ENCODE assay signal across 11 cellular contexts in the genomic region with DNA sequence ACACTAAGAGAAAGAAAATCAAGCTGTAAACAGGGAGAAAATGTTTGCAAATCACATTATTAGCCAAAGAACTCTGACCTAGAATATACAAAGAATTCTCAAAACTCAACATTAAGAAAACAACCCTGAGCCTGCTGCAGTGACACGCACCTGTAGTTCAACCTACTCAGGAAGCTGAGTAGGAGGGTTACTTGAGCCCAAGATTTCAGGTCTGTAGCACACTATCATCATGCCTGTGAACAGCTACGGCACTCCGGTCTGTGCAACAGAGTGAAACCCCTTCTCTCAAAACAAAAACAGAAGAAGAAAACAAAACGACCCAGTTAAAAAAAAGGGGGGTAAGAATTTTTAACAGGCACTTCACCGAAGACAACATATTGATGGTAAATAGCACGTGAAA. TPM values are rescaled to one million over a fixed set of nuclear protein-coding genes. Genes with fewer than 3 reads are reported as not detected.
A peak's percentile ranks its signal among the peaks of the same experiment; 100 is the strongest.
DNase-seq lines count a peak whose midpoint lies in the region; ATAC-seq lines count a peak whose summit lies in the region.
"Had no signal": no experiment of that assay in that cellular context is flagged by ENCODE, and none has a peak within 500 bp of the region (broad histone marks: within the 10 kb centered on the region; RNA-seq: fewer than 3 reads in every experiment).

No MANE protein-coding gene starts in this region.

- intact Hi-C loops in activated T-helper 1 cell treated with anti-CD3 and anti-CD28 coated beads, Interleukin-12 subunit alpha, Interleukin-12 subunit beta, Interleukin-2, Interleukin-4 antibody, amounts not matched to agents 30 ng/mL and 10 ng/mL and 1 ng/mL, durations not matched to agents 14 hours and 24 hours and 36 hours (cut with micrococcal nuclease): no loop called here

- H3K9ac ChIP-seq in GM23248: peak overlapping the region; percentile 14; the same call in 1 of the 2 replicates

- H3K9me3 Mint-ChIP-seq in naive B cell: peaks cover 0 to 2% (median 0%) of the 10 kb centered on the region in 7 donors
- no peaks in the 10 kb centered on the region for H3K9me3 Mint-ChIP-seq in activated T-helper 1 cell treated with anti-CD3 and anti-CD28 coated beads, Interleukin-12 subunit alpha, Interleukin-12 subunit beta, Interleukin-2, Interleukin-4 antibody, amounts not matched to agents 30 ng/mL and 10 ng/mL and 1 ng/mL, durations not matched to agents 14 hours and 24 hours and 36 hours

- no peaks in the 10 kb centered on the region for H3K9me2 ChIP-seq in GM23248 (ENCODE audit: insufficient read depth)

- peak; percentile 84 for ATAC-seq in GM18873 (IDR thresholded peaks at IDR 0.05; ENCODE audit: low FRiP score, unreplicated experiment)
- peak; percentile 95 for ATAC-seq in HG03280 (IDR thresholded peaks at IDR 0.05; ENCODE audit: unreplicated experiment)
- peak; percentile 99 to 100 for ATAC-seq in naive B cell (ENCODE audit: low read depth in 2 of 2)
- ATAC-seq: left colon had no signal

- H3K27ac Mint-ChIP-seq in naive B cell: peak overlapping the region; percentile 49 to 94 (median 83)
- H3K27ac Mint-ChIP-seq in activated T-helper 1 cell treated with anti-CD3 and anti-CD28 coated beads, Interleukin-12 subunit alpha, Interleukin-12 subunit beta, Interleukin-2, Interleukin-4 antibody, amounts not matched to agents 30 ng/mL and 10 ng/mL and 1 ng/mL, durations not matched to agents 14 hours and 24 hours and 36 hours: no peak overlapping the region

- peaks cover 37% of the 10 kb centered on the region for H3K4me1 ChIP-seq in GM23248 (ENCODE audit: insufficient read depth)
- H3K4me1 ChIP-seq: prostate gland had no signal

- in situ Hi-C loops in GM23248 (cut with MboI): no loop called here

- H3K27me3 ChIP-seq in GM23248 (replicated peaks; ENCODE audit: insufficient read depth): no peaks in the 10 kb centered on the region

- peak overlapping the region; percentile 40 for H3K27ac ChIP-seq in GM23248
- H3K27ac ChIP-seq: prostate gland had no signal

- H3K4me3 Mint-ChIP-seq in naive B cell: peak overlapping the region; percentile 49 to 92 (median 82)
- H3K4me3 Mint-ChIP-seq in activated T-helper 1 cell treated with anti-CD3 and anti-CD28 coated beads, Interleukin-12 subunit alpha, Interleukin-12 subunit beta, Interleukin-2, Interleukin-4 antibody, amounts not matched to agents 30 ng/mL and 10 ng/mL and 1 ng/mL, durations not matched to agents 14 hours and 24 hours and 36 hours: no peak overlapping the region

- peaks cover 38 to 69% (median 51%) of the 10 kb centered on the region in 3 donors for H3K4me1 Mint-ChIP-seq in naive B cell
- H3K4me1 Mint-ChIP-seq in activated T-helper 1 cell treated with anti-CD3 and anti-CD28 coated beads, Interleukin-12 subunit alpha, Interleukin-12 subunit beta, Interleukin-2, Interleukin-4 antibody, amounts not matched to agents 30 ng/mL and 10 ng/mL and 1 ng/mL, durations not matched to agents 14 hours and 24 hours and 36 hours (ENCODE audit: low read depth): no peaks in the 10 kb centered on the region

- H3F3A ChIP-seq in GM23248 (ENCODE audit: insufficient read depth): peaks cover 26% of the 10 kb centered on the region

- no peaks in the 10 kb centered on the region for H4K20me1 ChIP-seq in GM23248 (ENCODE audit: insufficient read depth)

- peak overlapping the region; percentile 19 for H3K4me2 ChIP-seq in GM23248 (ENCODE audit: unreplicated experiment)

- no peak overlapping the region for H3K4me3 ChIP-seq in GM23248
- H3K4me3 ChIP-seq: prostate gland had no signal

- WGBS in GM23248 (ENCODE audit: low coverage in 1 of 2, low lambda C conversion rate in 2 of 2, missing lambda C conversion rate in 2 of 2), 2 experiments: 41 to 49% methylated on average over 6 of the region's 6 CpGs

- peaks cover 13 to 17% of the 10 kb centered on the region in 2 donors for H3K36me3 Mint-ChIP-seq in naive B cell
- peaks cover 3% of the 10 kb centered on the region for H3K36me3 Mint-ChIP-seq in activated T-helper 1 cell treated with anti-CD3 and anti-CD28 coated beads, Interleukin-12 subunit alpha, Interleukin-12 subunit beta, Interleukin-2, Interleukin-4 antibody, amounts not matched to agents 30 ng/mL and 10 ng/mL and 1 ng/mL, durations not matched to agents 14 hours and 24 hours and 36 hours (ENCODE audit: low read depth)

- H3K27me3 Mint-ChIP-seq in naive B cell: no peaks in the 10 kb centered on the region
- no peaks in the 10 kb centered on the region for H3K27me3 Mint-ChIP-seq in activated T-helper 1 cell treated with anti-CD3 and anti-CD28 coated beads, Interleukin-12 subunit alpha, Interleukin-12 subunit beta, Interleukin-2, Interleukin-4 antibody, amounts not matched to agents 30 ng/mL and 10 ng/mL and 1 ng/mL, durations not matched to agents 14 hours and 24 hours and 36 hours (ENCODE audit: insufficient read depth)

- no peak overlapping the region for H2AFZ ChIP-seq in GM23248

- H3K79me2 ChIP-seq in GM23248 (ENCODE audit: insufficient read depth): peaks cover 83% of the 10 kb centered on the region

- DNase-seq in GM23248 (no peak), naive B cell (peak; percentile 33), kidney tubule cell (ENCODE audit: low spot score) (no peak), NCI-H748 treated with DMSO at 0.1 percent for 48 hours (lab: John Stamatoyannopoulos, UW) (no peak)
- no peak for DNase-seq in activated T-helper 1 cell treated with anti-CD3 and anti-CD28 coated beads, Interleukin-12 subunit alpha, Interleukin-12 subunit beta, Interleukin-2, Interleukin-4 antibody, amounts not matched to agents 30 ng/mL and 10 ng/mL and 1 ng/mL, durations not matched to agents 14 hours and 24 hours and 36 hours (ENCODE audit: low spot score)
- no peak for DNase-seq in stimulated activated CD4-positive, alpha-beta T cell treated with anti-CD3 and anti-CD28 coated beads, Interleukin-1b, Interleukin-23, amount 100 ng/mL, for 48 hours
- DNase-seq: left colon, T-helper 2 cell had no signal

- H3K9me3 ChIP-seq in GM23248 (ENCODE audit: low read depth): no peaks in the 10 kb centered on the region
- H3K9me3 ChIP-seq: prostate gland had no signal

- H3K36me3 ChIP-seq in GM23248 (ENCODE audit: low read depth): peaks cover 11% of the 10 kb centered on the region
- H3K36me3 ChIP-seq: prostate gland had no signal

RNA-seq across cellular contexts. Expression of a gene that starts 20.8 kb away (rescaled TPM):
- total RNA-seq in GM23248 (2014; rRNA removed; shearing (Covaris generic)): 15.3 and 30.2 TPM in 2 replicates
- 27.1 and 28.6 TPM in 2 replicates for polyA plus RNA-seq in GM23248 (2016; fragmentation: Nextera tagmentation; extraction: Ambion mirVana)
- 10 to 100 TPM; 62.6 to 89.9 (median 71.4) TPM for polyA plus RNA-seq in naive B cell (ENCODE audit: low read depth in 6 of 6)
- total RNA-seq in activated T-helper 1 cell treated with anti-CD3 and anti-CD28 coated beads, Interleukin-12 subunit alpha, Interleukin-12 subunit beta, Interleukin-2, Interleukin-4 antibody, amounts not matched to agents 30 ng/mL and 10 ng/mL and 1 ng/mL, durations not matched to agents 14 hours and 24 hours and 36 hours: 10.3 and 12.3 TPM in 2 replicates
